ENCODE assay signal across 4 cellular contexts in genomic region chr1:110588486-110588885, GRCh38. TPM values are rescaled to one million over a fixed set of nuclear protein-coding genes. Genes with fewer than 3 reads are reported as not detected.
"Had no signal": no experiment of that assay in that cellular context is flagged by ENCODE, and none has a peak within 500 bp of the region (broad histone marks: within the 10 kb centered on the region; RNA-seq: fewer than 3 reads in every experiment).

No MANE protein-coding gene starts in this region.

- DNase-seq: GDM1, GF-D8 had no signal

- H3K4me3 ChIP-seq: GM12878 had no signal

RNA-seq across cellular contexts. Expression of gene KCNA2, which starts 17.7 kb away (rescaled TPM):
- total RNA-seq: G401 had no signal
